ENCODE assay signal across 8 cellular contexts in the genomic region with DNA sequence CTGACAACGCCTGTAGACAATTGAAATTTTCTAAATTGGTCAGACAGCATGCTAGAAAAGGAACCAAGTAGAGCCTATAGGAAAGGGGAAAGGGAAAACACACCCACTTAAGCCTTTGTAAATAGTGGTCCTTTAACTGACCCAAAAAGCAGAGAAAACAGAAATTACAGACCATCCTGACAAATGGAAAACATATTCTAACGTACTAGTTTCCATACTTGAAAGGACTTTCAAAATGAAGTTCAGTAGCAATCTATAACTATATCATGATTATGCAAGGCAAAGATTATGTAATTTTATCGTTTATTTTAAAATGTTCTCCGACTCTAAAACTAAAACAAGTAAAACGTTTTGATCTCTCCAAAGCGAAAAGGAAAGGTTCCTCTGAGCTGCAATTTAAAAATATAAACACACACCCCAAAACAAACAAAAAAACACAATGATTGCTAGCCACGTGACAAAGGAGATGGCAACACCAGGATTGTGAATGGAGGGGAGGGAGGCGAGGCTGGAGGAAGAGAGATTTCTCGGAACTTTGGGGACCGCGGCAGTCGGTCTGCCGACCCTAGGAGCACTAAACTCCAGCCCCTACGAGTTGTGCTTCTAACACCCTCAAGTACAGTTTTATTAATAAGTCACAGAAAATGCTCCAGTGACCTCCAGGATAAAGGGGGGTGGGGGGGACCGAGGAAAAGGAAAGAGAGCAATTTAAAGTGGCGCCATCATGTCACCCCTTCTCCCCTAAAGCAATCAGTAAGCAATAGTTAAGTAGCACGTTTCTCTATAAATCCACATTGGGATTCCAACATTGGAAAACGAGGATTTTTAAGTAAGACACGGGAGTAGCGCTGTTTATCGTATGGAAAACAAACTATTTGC. TPM values are rescaled to one million over a fixed set of nuclear protein-coding genes. Genes with fewer than 3 reads are reported as not detected.
DNase-seq lines count a peak whose midpoint lies in the region; ATAC-seq and TF ChIP-seq lines count a peak whose summit lies in the region.

No MANE protein-coding gene starts in this region.

- peak overlapping the region; percentile 96 to 97 for H3K27ac Mint-ChIP-seq in stimulated activated naive CD8-positive, alpha-beta T cell treated with anti-CD3 and anti-CD28 coated beads, Interleukin-15, amount 100 ng/mL, for 72 hours

- dilution Hi-C loops in mammary epithelial cell (cut with HindIII; ENCODE audit: low sequenced_read_pairs) = no loop called here

- CTCF ChIA-PET in Panc1 (lab: Charles Lee) (interaction anchor here (1.1 kb wide), 1 partner anchor 148 kb away, joined by 3 read pairs; no protein-coding TSS in a partner anchor), mammary epithelial cell (lab: Charles Lee; ENCODE audit: low non-redundant PET) (no interaction called here)

- H3K27ac ChIP-seq in Panc1 (ENCODE audit: low read length) (peak overlapping the region; percentile 97), mammary epithelial cell (ENCODE audit: insufficient read depth, low read depth, low read length) (peak overlapping the region; percentile 80)

- H3K9me3 Mint-ChIP-seq in stimulated activated naive CD8-positive, alpha-beta T cell treated with anti-CD3 and anti-CD28 coated beads, Interleukin-15, amount 100 ng/mL, for 72 hours = no peaks in the 10 kb centered on the region

- ATAC-seq in Panc1 = no peak
- no peak for ATAC-seq in stimulated activated naive CD8-positive, alpha-beta T cell treated with anti-CD3 and anti-CD28 coated beads, Interleukin-15, amount 100 ng/mL, for 72 hours
- no peak for ATAC-seq in HG03175 (IDR thresholded peaks at IDR 0.05; ENCODE audit: unreplicated experiment)

- under 1% methylated on average over 19 of the region's 21 CpGs for WGBS in mammary epithelial cell (ENCODE audit: low coverage, missing lambda C conversion rate)

- no peaks in the 10 kb centered on the region for H3K27me3 Mint-ChIP-seq in stimulated activated naive CD8-positive, alpha-beta T cell treated with anti-CD3 and anti-CD28 coated beads, Interleukin-15, amount 100 ng/mL, for 72 hours

- in situ Hi-C loops in Panc1 (cut with HindIII; ENCODE audit: low pct_unique_long_range_greater_than_20kb, low sequenced_read_pairs) = no loop called here
- in situ Hi-C loops in mammary epithelial cell (cut with MboI; ENCODE audit: low sequenced_read_pairs in 2 of 2) = no loop called here

- H3K4me3 Mint-ChIP-seq in stimulated activated naive CD8-positive, alpha-beta T cell treated with anti-CD3 and anti-CD28 coated beads, Interleukin-15, amount 100 ng/mL, for 72 hours = peak overlapping the region; percentile 89 to 91

- H3K9me3 ChIP-seq in Panc1 (ENCODE audit: control insufficient read depth, insufficient read depth, low read depth, low read length) = no peaks in the 10 kb centered on the region
- H3K9me3 ChIP-seq in mammary epithelial cell (replicated peaks; ENCODE audit: insufficient read depth, low read length) = no peaks in the 10 kb centered on the region

- H3K36me3 ChIP-seq in Panc1 (ENCODE audit: control insufficient read depth, insufficient read depth, low read length) = peaks cover 9% of the 10 kb centered on the region; the same call in 1 of the 2 replicates
- no peaks in the 10 kb centered on the region for H3K36me3 ChIP-seq in mammary epithelial cell (ENCODE audit: insufficient read depth, low read length)

- H3K4me1 Mint-ChIP-seq in stimulated activated naive CD8-positive, alpha-beta T cell treated with anti-CD3 and anti-CD28 coated beads, Interleukin-15, amount 100 ng/mL, for 72 hours = peaks cover 66% of the 10 kb centered on the region

- H4K20me1 ChIP-seq in mammary epithelial cell (ENCODE audit: insufficient read depth, low read length) = peaks cover 6% of the 10 kb centered on the region

- POLR2A ChIA-PET in Panc1 (lab: Charles Lee) = no interaction called here

- H3K4me3 ChIP-seq in Panc1 (ENCODE audit: low read depth in 2 of 2, low read length in 2 of 2) (peak overlapping the region; percentile 81 to 87), mammary epithelial cell (replicated peaks in 1 of 3; ENCODE audit: insufficient read depth in 1 of 3, low read depth in 2 of 3, low read length in 3 of 3) (peak overlapping the region; percentile 81 to 90 (median 86))

- no peak overlapping the region for H2AFZ ChIP-seq in mammary epithelial cell (ENCODE audit: low read depth, low read length)

- peak overlapping the region; percentile 95 for H3K9ac ChIP-seq in mammary epithelial cell (ENCODE audit: insufficient read depth, low read length)

- H3K4me1 ChIP-seq in Panc1 (ENCODE audit: control insufficient read depth, insufficient read depth, low read length) (peaks cover 49% of the 10 kb centered on the region), mammary epithelial cell (ENCODE audit: insufficient read depth, low read length) (peaks cover 24% of the 10 kb centered on the region)

- H3K4me2 ChIP-seq in mammary epithelial cell (ENCODE audit: insufficient read depth, low read depth, low read length) = peak overlapping the region; percentile 90

- TSS peak; percentile 81 for BruUV-seq in Panc1 (replicated peaks; lab: Mats Ljungman, UMichigan)
- BruUV-seq in mammary epithelial cell (replicated peaks; lab: Mats Ljungman, UMichigan) = TSS peak; percentile 39

- peaks cover 89% of the 10 kb centered on the region for H3K79me2 ChIP-seq in mammary epithelial cell (ENCODE audit: insufficient read depth, low read length)

- intact Hi-C loops in Panc1 (cut with micrococcal nuclease; ENCODE audit: unreplicated experiment) = loop anchor here (10.0 kb wide), 1 partner anchor 147 kb away; no protein-coding TSS in a partner anchor
- intact Hi-C loops in mammary epithelial cell (cut with micrococcal nuclease) = loop anchor here (2.0 to 5.0 kb wide), 6 partner anchors 54 to 299 kb away; a partner anchor contains a TSS

- no peak for TF ChIP-seq CTCF in Panc1 (IDR thresholded peaks at IDR 0.05)
- TF ChIP-seq CTCF in mammary epithelial cell (conservative IDR thresholded peaks at IDR 0.05 in 1 of 2, IDR thresholded peaks at IDR 0.05 in 1 of 2; ENCODE audit: extremely low read depth in 1 of 2, insufficient read depth in 1 of 2, low read depth in 1 of 2, low read length in 2 of 2) = no peak

- no peaks in the 10 kb centered on the region for H3K27me3 ChIP-seq in Panc1 (ENCODE audit: control insufficient read depth, insufficient read depth, low read length)
- no peaks in the 10 kb centered on the region for H3K27me3 ChIP-seq in mammary epithelial cell (ENCODE audit: insufficient read depth, low read length)

- DNase-seq in DMS114 treated with DMSO at 0.1 percent for 48 hours (lab: John Stamatoyannopoulos, UW; ENCODE audit: unreplicated experiment) (peak; percentile 74), HT1080 (ENCODE audit: low read depth) (peak; percentile 38), Panc1 (ENCODE audit: low read depth, low spot score) (no peak), mammary epithelial cell (peak; percentile 29), left kidney (ENCODE audit: low read depth, low spot score) (peak; percentile 73), cerebellar nuclear complex (lab: John Stamatoyannopoulos, UW) (no peak)
- DNase-seq in stimulated activated naive CD8-positive, alpha-beta T cell treated with anti-CD3 and anti-CD28 coated beads, Interleukin-15, amount 100 ng/mL, for 72 hours = peak in 1 of 2 donors; percentile 38

RNA-seq across cellular contexts. Expression of a gene that starts 1.7 kb away (rescaled TPM):
- 22.7 and 27.5 TPM in 2 replicates for total RNA-seq in HT1080 (2014; rRNA removed; shearing (Covaris generic))
- 16.4 and 18.5 TPM in 2 replicates for polyA plus RNA-seq in HT1080 (2015; cell fraction: cytosol; rRNA removed)
- 53.9 and 57.9 TPM in 2 replicates for polyA plus RNA-seq in HT1080 (2015; cell fraction: nucleus; rRNA removed)
- 55.5 TPM for total RNA-seq in Panc1 (2021; ENCODE audit: unreplicated experiment)
- 20.8 TPM for polyA plus RNA-seq in Panc1 (2012; ENCODE audit: insufficient read length)
- 10 to 100 TPM; 54.3 to 56.7 TPM for total RNA-seq in mammary epithelial cell
- 3.1 TPM for polyA plus RNA-seq in mammary epithelial cell
- polyA minus RNA-seq in mammary epithelial cell = 74.6 TPM

Comparison
In these comparisons a context has a peak if more than half of its experiments do, and no peak if none do; other contexts are left out.
1. DNase-seq: peak in DMS114 treated with DMSO at 0.1 percent for 48 hours (single experiment), HT1080 (single experiment), mammary epithelial cell (single experiment) and left kidney (single experiment); none in Panc1 (single experiment) and cerebellar nuclear complex (0 of 2).